Comparison of ENCODE assay signal across 8 cellular contexts in the genomic region with DNA sequence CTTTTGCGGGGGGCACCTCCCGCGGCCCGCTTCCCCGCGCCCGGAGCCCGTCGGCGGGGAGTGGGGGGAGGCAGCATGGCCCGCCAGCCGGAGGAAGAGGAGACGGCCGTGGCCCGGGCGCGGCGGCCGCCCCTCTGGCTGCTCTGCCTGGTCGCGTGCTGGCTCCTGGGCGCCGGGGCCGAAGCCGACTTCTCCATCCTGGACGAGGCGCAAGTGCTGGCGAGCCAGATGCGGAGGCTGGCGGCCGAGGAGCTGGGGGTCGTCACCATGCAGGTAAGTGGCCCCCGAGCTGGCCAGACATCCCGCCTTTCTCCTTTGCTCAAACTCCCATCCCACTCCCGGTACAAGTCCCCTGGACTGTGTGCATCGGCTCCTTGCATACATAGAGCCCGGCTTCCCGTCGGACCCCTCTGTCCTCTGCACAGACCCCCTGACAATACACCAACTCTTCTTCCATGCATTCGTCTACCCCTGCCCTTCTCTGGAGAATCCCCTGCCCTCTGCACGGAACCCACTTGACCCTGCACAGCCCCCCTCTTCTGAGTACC. TPM values are rescaled to one million over a fixed set of nuclear protein-coding genes. Genes with fewer than 3 reads are reported as not detected.
DNase-seq lines count a peak whose midpoint lies in the region; ATAC-seq and TF ChIP-seq lines count a peak whose summit lies in the region.

No MANE protein-coding gene starts in this region.

- CTCF ChIA-PET in activated CD4-positive, alpha-beta T cell treated with anti-CD3 and anti-CD28 coated beads for 36 hours (lab: Charles Lee) = no interaction called here
- CTCF ChIA-PET in Panc1 (lab: Charles Lee) = no interaction called here

- H3K4me3 ChIP-seq in Panc1 (ENCODE audit: low read depth in 2 of 2, low read length in 2 of 2) = peak overlapping the region; percentile 92 to 95
- H3K4me3 ChIP-seq in mesendoderm (ENCODE audit: low read length) = peak overlapping the region; percentile 96
- H3K4me3 ChIP-seq in upper lobe of left lung = peak overlapping the region; percentile 68 to 84 (median 82)

- no peak overlapping the region for H4K5ac ChIP-seq in mesendoderm (ENCODE audit: low read length)

- peak overlapping the region; percentile 88 for H3K27ac ChIP-seq in Panc1 (ENCODE audit: low read length)
- peak overlapping the region; percentile 79 for H3K27ac ChIP-seq in mesendoderm (ENCODE audit: low read depth, low read length)
- H3K27ac ChIP-seq in upper lobe of left lung = peak overlapping the region; percentile 77 to 89 (median 82)

- H3K36me3 ChIP-seq in Panc1 (ENCODE audit: control insufficient read depth, insufficient read depth, low read length) (no peaks in the 10 kb centered on the region; the same call in 1 of the 2 replicates), mesendoderm (ENCODE audit: control insufficient read depth, insufficient read depth, low read length) (no peaks in the 10 kb centered on the region), upper lobe of left lung (no peaks in the 10 kb centered on the region)

- no peak overlapping the region for H2BK15ac ChIP-seq in mesendoderm (replicated peaks; ENCODE audit: low read depth)

- H3K27me3 ChIP-seq in Panc1 (ENCODE audit: control insufficient read depth, insufficient read depth, low read length) = no peaks in the 10 kb centered on the region
- no peaks in the 10 kb centered on the region for H3K27me3 ChIP-seq in mesendoderm (ENCODE audit: insufficient read depth, low read length, poor library complexity)
- H3K27me3 ChIP-seq in upper lobe of left lung = peaks cover 0 to 11% (median 2%) of the 10 kb centered on the region in 4 donors

- ATAC-seq in activated CD4-positive, alpha-beta T cell treated with anti-CD3 and anti-CD28 coated beads for 36 hours = peak; percentile 13
- peak; percentile 19 for ATAC-seq in HG02642 (IDR thresholded peaks at IDR 0.05; ENCODE audit: poor library complexity, unreplicated experiment)
- ATAC-seq in Panc1 = peak; percentile 68
- ATAC-seq in upper lobe of left lung (ENCODE audit: low FRiP score in 2 of 2) = peak; percentile 44 to 69

- no peaks in the 10 kb centered on the region for H3K36me3 Mint-ChIP-seq in activated CD4-positive, alpha-beta T cell treated with anti-CD3 and anti-CD28 coated beads for 36 hours (ENCODE audit: low read depth)

- H3K4me1 Mint-ChIP-seq in activated CD4-positive, alpha-beta T cell treated with anti-CD3 and anti-CD28 coated beads for 36 hours = peaks cover 16% of the 10 kb centered on the region

- H3K27ac Mint-ChIP-seq in activated CD4-positive, alpha-beta T cell treated with anti-CD3 and anti-CD28 coated beads for 36 hours = peak overlapping the region; percentile 77

- peak overlapping the region; percentile 97 for H3K18ac ChIP-seq in mesendoderm (ENCODE audit: low read length)

- peak overlapping the region; percentile 80 for H3K4me2 ChIP-seq in mesendoderm (ENCODE audit: low read length)

- in situ Hi-C loops in Panc1 (cut with HindIII; ENCODE audit: low pct_unique_long_range_greater_than_20kb, low sequenced_read_pairs) = no loop called here

- peaks cover 32% of the 10 kb centered on the region for H3K27me3 Mint-ChIP-seq in activated CD4-positive, alpha-beta T cell treated with anti-CD3 and anti-CD28 coated beads for 36 hours

- no peaks in the 10 kb centered on the region for H3K9me3 Mint-ChIP-seq in activated CD4-positive, alpha-beta T cell treated with anti-CD3 and anti-CD28 coated beads for 36 hours (ENCODE audit: low read depth)

- TF ChIP-seq POLR2A in upper lobe of left lung (IDR thresholded peaks at IDR 0.05) = no peak

- H3K4me1 ChIP-seq in Panc1 (ENCODE audit: control insufficient read depth, insufficient read depth, low read length) (peaks cover 38% of the 10 kb centered on the region), mesendoderm (ENCODE audit: control insufficient read depth, low read depth, low read length) (peaks cover 18% of the 10 kb centered on the region), upper lobe of left lung (peaks cover 14 to 48% (median 33%) of the 10 kb centered on the region in 4 donors)

- peak overlapping the region; percentile 89 for H3K4ac ChIP-seq in mesendoderm (ENCODE audit: low read depth, low read length)

- H3K79me2 ChIP-seq in mesendoderm (ENCODE audit: control insufficient read depth, insufficient read depth, low read length) = peaks cover 38% of the 10 kb centered on the region

- no CpG with 5 or more reads among the region's 41 CpGs for WGBS in mesendoderm (ENCODE audit: extremely low coverage, insufficient coverage, low lambda C conversion rate)
- WGBS in upper lobe of left lung, 2 donors = 0% methylated on average over 14 to 35 of the region's 41 CpGs

- H3K56ac ChIP-seq in mesendoderm (ENCODE audit: low read length) = peak overlapping the region; percentile 97

- H3K23ac ChIP-seq in mesendoderm (ENCODE audit: low read length) = peak overlapping the region; percentile 69

- no peak overlapping the region for H4K8ac ChIP-seq in mesendoderm (ENCODE audit: low read depth, low read length)

- H3K79me1 ChIP-seq in mesendoderm (ENCODE audit: low read length) = peaks cover 13% of the 10 kb centered on the region

- BruUV-seq in Panc1 (replicated peaks; lab: Mats Ljungman, UMichigan) = no TSS peak

- H3K9ac ChIP-seq in mesendoderm (ENCODE audit: low read length) = peak overlapping the region; percentile 90

- POLR2A ChIA-PET in activated CD4-positive, alpha-beta T cell treated with anti-CD3 and anti-CD28 coated beads for 36 hours (lab: Charles Lee) = no interaction called here
- POLR2A ChIA-PET in Panc1 (lab: Charles Lee) = no interaction called here

- no peak for TF ChIP-seq CTCF in Panc1 (IDR thresholded peaks at IDR 0.05)
- TF ChIP-seq CTCF in upper lobe of left lung (IDR thresholded peaks at IDR 0.05) = no peak

- DNase-seq in activated CD4-positive, alpha-beta T cell treated with anti-CD3 and anti-CD28 coated beads for 36 hours = no peak
- DNase-seq in activated CD4-positive, alpha-beta T cell treated with anti-CD3 and anti-CD28 coated beads for 1 hour = no peak
- DNase-seq in Panc1 (ENCODE audit: low read depth, low spot score) (no peak), mesendoderm (peak; percentile 66), upper lobe of left lung (peak; percentile 29 to 90), midbrain (lab: John Stamatoyannopoulos, UW) (no peak)
- peak; percentile 2 for DNase-seq in effector CD8-positive, alpha-beta T cell (lab: John Stamatoyannopoulos, UW)

- peak overlapping the region; percentile 93 for H2BK5ac ChIP-seq in mesendoderm (ENCODE audit: low read length)

- no peaks in the 10 kb centered on the region for H3K9me3 ChIP-seq in Panc1 (ENCODE audit: control insufficient read depth, insufficient read depth, low read depth, low read length)
- no peaks in the 10 kb centered on the region for H3K9me3 ChIP-seq in upper lobe of left lung

- no peak overlapping the region for H2AK5ac ChIP-seq in mesendoderm (ENCODE audit: low read length)

- intact Hi-C loops in activated CD4-positive, alpha-beta T cell treated with anti-CD3 and anti-CD28 coated beads for 36 hours (cut with DNase I, micrococcal nuclease) = loop anchor here in 1 of 2 experiments (1.0 to 10.0 kb wide), 5 partner anchors 36 to 354 kb away; a partner anchor contains a TSS
- intact Hi-C loops in Panc1 (cut with micrococcal nuclease; ENCODE audit: unreplicated experiment) = loop anchor here (5.0 kb wide), 1 partner anchor 203 kb away; no protein-coding TSS in a partner anchor

- peak overlapping the region; percentile 82 for H3K4me3 Mint-ChIP-seq in activated CD4-positive, alpha-beta T cell treated with anti-CD3 and anti-CD28 coated beads for 36 hours

- H2BK120ac ChIP-seq in mesendoderm (ENCODE audit: low read depth, low read length) = peak overlapping the region; percentile 75

- TF ChIP-seq EP300 in upper lobe of left lung (IDR thresholded peaks at IDR 0.05) = no peak

RNA-seq across cellular contexts. Expression of a gene that starts 0.8 kb away (rescaled TPM):
- 1 to 10 TPM; 1.9 to 2.3 TPM for total RNA-seq in activated CD4-positive, alpha-beta T cell treated with anti-CD3 and anti-CD28 coated beads for 36 hours
- total RNA-seq in Panc1 (2021; ENCODE audit: unreplicated experiment) (29.9 TPM), upper lobe of left lung (10 to 100 TPM in 5 of 6 donors, 1 to 10 TPM in 1; 7.3 to 26.3 (median 22.9) TPM)
- 13.4 TPM for polyA plus RNA-seq in Panc1 (2012; ENCODE audit: insufficient read length)
- 40.3 TPM for polyA plus RNA-seq in mesendoderm (2013, experiment 1 of 2)
- 39.6 TPM for polyA plus RNA-seq in mesendoderm (2013, experiment 2 of 2)

Comparison
In these comparisons a context has a peak if more than half of its experiments do, and no peak if none do; other contexts are left out.
1. ATAC-seq: peak in every context shown above with its lines; median percentile 68 in Panc1; 56 in upper lobe of left lung; 19 in HG02642; 13 in activated CD4-positive, alpha-beta T cell treated with anti-CD3 and anti-CD28 coated beads for 36 hours.
2. DNase-seq: peak in effector CD8-positive, alpha-beta T cell (single experiment), mesendoderm (single experiment) and upper lobe of left lung (2 of 2); none in activated CD4-positive, alpha-beta T cell treated with anti-CD3 and anti-CD28 coated beads for 36 hours (single experiment), activated CD4-positive, alpha-beta T cell treated with anti-CD3 and anti-CD28 coated beads for 1 hour (single experiment), Panc1 (single experiment) and midbrain (single experiment).
3. Peak in every context shown above with its lines, with median percentiles within 50 percentile points of each other: H3K27ac ChIP-seq and H3K4me3 ChIP-seq.